In the genomic region with DNA sequence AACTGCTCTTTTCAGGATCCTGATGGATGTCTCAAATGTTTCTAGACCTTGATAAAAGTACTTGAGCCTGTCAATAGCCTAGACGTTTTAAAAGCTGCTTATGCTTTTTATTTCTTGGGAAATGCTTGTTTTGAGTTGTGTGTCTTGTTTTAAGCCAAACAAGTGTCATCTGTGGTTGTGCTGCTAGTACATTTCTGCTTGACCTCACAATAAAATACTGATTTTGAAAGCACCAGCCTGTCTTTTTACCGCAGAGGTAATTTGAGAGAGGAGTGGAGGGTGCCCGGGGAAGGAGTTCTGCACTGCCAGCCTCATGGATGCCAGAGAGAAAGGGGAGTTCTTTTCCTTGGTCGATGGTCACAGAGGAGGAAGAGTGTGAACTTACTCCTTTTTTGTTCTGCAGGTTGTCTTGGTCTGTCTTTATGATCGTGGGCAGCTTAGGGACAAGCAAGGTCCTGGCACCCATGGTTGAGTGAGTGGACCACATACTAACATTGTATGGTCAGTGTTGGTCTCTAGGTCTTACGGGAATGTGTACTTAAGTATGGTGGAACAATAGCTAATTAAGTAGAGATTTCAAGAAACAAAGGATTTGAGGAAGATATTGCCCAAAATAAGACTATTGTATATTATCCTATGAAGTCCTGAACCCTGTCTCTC, we compare ENCODE assay signal across 9 cellular contexts.
A peak's percentile ranks its signal among the peaks of the same experiment; 100 is the strongest.
DNase-seq lines count a peak whose midpoint lies in the region; ATAC-seq and TF ChIP-seq lines count a peak whose summit lies in the region.
"Had no signal": no experiment of that assay in that cellular context is flagged by ENCODE, and none has a peak within 500 bp of the region (broad histone marks: within the 10 kb centered on the region; RNA-seq: fewer than 3 reads in every experiment).

No MANE protein-coding gene starts in this region.

- DNase-seq in cardiac muscle cell (ENCODE audit: low read depth in 1 of 2, low spot score in 1 of 2): no peak
- DNase-seq in left cardiac atrium: no peak
- no peak for DNase-seq in chondrocyte (ENCODE audit: low spot score)
- no peak for DNase-seq in transverse colon
- no peak for DNase-seq in stimulated activated CD4-positive, alpha-beta T cell treated with anti-CD3 and anti-CD28 coated beads, Interleukin-4, amount 100 ng/mL, for 24 hours
- no peak for DNase-seq in activated effector memory CD4-positive, alpha-beta T cell treated with Interleukin-2 at 50 U/mL for 16 hours
- DNase-seq in NCI-H2227 treated with DMSO at 0.1 percent for 48 hours (lab: John Stamatoyannopoulos, UW): no peak
- DNase-seq: retina had no signal

- TF ChIP-seq CTCF in cardiac muscle cell (IDR thresholded peaks at IDR 0.05; ENCODE audit: low read depth, low read length) (no peak), chondrocyte (IDR thresholded peaks at IDR 0.05) (no peak), transverse colon (IDR thresholded peaks at IDR 0.05) (no peak)

- H3K27me3 ChIP-seq in cardiac muscle cell (no peaks in the 10 kb centered on the region), mucosa of rectum (ENCODE audit: control insufficient read depth in 2 of 2, insufficient read depth in 2 of 2, low read length in 2 of 2) (no peaks in the 10 kb centered on the region), transverse colon (no peaks in the 10 kb centered on the region)

- H3K9ac ChIP-seq in mucosa of rectum (ENCODE audit: low read depth in 1 of 2, low read length in 2 of 2): peak overlapping the region; percentile 9 to 68

- H3K9me3 ChIP-seq in cardiac muscle cell (ENCODE audit: low read depth): no peaks in the 10 kb centered on the region
- H3K9me3 ChIP-seq in mucosa of rectum (ENCODE audit: control insufficient read depth in 2 of 2, low read length in 2 of 2): no peaks in the 10 kb centered on the region
- H3K9me3 ChIP-seq in transverse colon: no peaks in the 10 kb centered on the region

- H3K27ac ChIP-seq in cardiac muscle cell: peak overlapping the region; percentile 6
- H3K27ac ChIP-seq in mucosa of rectum (ENCODE audit: low read depth in 2 of 2, low read length in 2 of 2): peak overlapping the region; percentile 65 to 90
- H3K27ac ChIP-seq in transverse colon: peak overlapping the region; percentile 84 to 88 (median 84)

- H3K4me3 Mint-ChIP-seq in chondrocyte (ENCODE audit: unreplicated experiment): no peak overlapping the region

- no peaks in the 10 kb centered on the region for H3K36me3 ChIP-seq in cardiac muscle cell
- no peaks in the 10 kb centered on the region for H3K36me3 ChIP-seq in mucosa of rectum (ENCODE audit: control insufficient read depth in 2 of 2, insufficient read depth in 2 of 2, low read length in 2 of 2)
- no peaks in the 10 kb centered on the region for H3K36me3 ChIP-seq in transverse colon

- peaks cover 30% of the 10 kb centered on the region for H3K4me1 ChIP-seq in cardiac muscle cell (ENCODE audit: low read depth)
- H3K4me1 ChIP-seq in mucosa of rectum (ENCODE audit: control insufficient read depth in 2 of 2, insufficient read depth in 2 of 2, low read length in 2 of 2): peaks cover 50% of the 10 kb centered on the region in 2 donors
- H3K4me1 ChIP-seq in transverse colon: peaks cover 39 to 88% (median 69%) of the 10 kb centered on the region in 4 donors

- H3K4me1 Mint-ChIP-seq in chondrocyte (ENCODE audit: low read depth): peaks cover 85% of the 10 kb centered on the region

- WGBS in transverse colon (ENCODE audit: low coverage in 1 of 2), 2 donors: 14 to 36% methylated on average over 2 to 6 of the region's 6 CpGs

- no peak for TF ChIP-seq POLR2A in transverse colon (IDR thresholded peaks at IDR 0.05)

- H3K4me3 ChIP-seq in cardiac muscle cell: no peak overlapping the region
- peak overlapping the region; percentile 24 to 60 for H3K4me3 ChIP-seq in mucosa of rectum (ENCODE audit: low read length in 2 of 2)
- H3K4me3 ChIP-seq in transverse colon: no peak overlapping the region

- H3K36me3 Mint-ChIP-seq in chondrocyte (ENCODE audit: low read depth): no peaks in the 10 kb centered on the region

- no peak for ATAC-seq in left cardiac atrium

- in situ Hi-C loops in transverse colon (cut with MboI; ENCODE audit: low pct_ligation_motif_present in 1 of 4, low pct_unique_long_range_greater_than_20kb in 1 of 4, low sequenced_read_pairs in 3 of 4): loop anchor here in 3 of 4 donors (10.0 kb wide), 2 partner anchors 49 to 59 kb away; a partner anchor contains a TSS

- H3K27ac Mint-ChIP-seq in chondrocyte (ENCODE audit: unreplicated experiment): peak overlapping the region; percentile 91

- no peaks in the 10 kb centered on the region for H3K9me3 Mint-ChIP-seq in chondrocyte (ENCODE audit: low read depth)

- TF ChIP-seq EP300 in transverse colon (IDR thresholded peaks at IDR 0.05; ENCODE audit: low read depth): no peak

- intact Hi-C loops in left cardiac atrium (cut with DNase I): no loop called here
- intact Hi-C loops in transverse colon (cut with DNase I; ENCODE audit: low total_unique reads): no loop called here

- H3K27me3 Mint-ChIP-seq in chondrocyte (ENCODE audit: low read depth): no peaks in the 10 kb centered on the region

Comparison
In these comparisons a context has a peak if more than half of its experiments do, and no peak if none do; other contexts are left out.
1. H3K27ac ChIP-seq: peak in every context shown above with its lines; median percentile 84 in transverse colon; 78 in mucosa of rectum; 6 in cardiac muscle cell.
2. H3K4me3 ChIP-seq: peak in mucosa of rectum (2 of 2); none in cardiac muscle cell (single experiment) and transverse colon (0 of 4).